Comparison of ENCODE assay signal across 11 cellular contexts in genomic region chr17:7348478-7349242, GRCh38. TPM values are rescaled to one million over a fixed set of nuclear protein-coding genes. Genes with fewer than 3 reads are reported as not detected.
DNase-seq lines count a peak whose midpoint lies in the region; ATAC-seq and TF ChIP-seq lines count a peak whose summit lies in the region.
"Had no signal": no experiment of that assay in that cellular context is flagged by ENCODE, and none has a peak within 500 bp of the region (broad histone marks: within the 10 kb centered on the region; RNA-seq: fewer than 3 reads in every experiment).

No MANE protein-coding gene starts in this region.

- H3K27me3 ChIP-seq in OCI-LY1 (ENCODE audit: insufficient read depth, low read length) (no peaks in the 10 kb centered on the region), gastroesophageal sphincter (peaks cover 6% of the 10 kb centered on the region), BE2C (no peaks in the 10 kb centered on the region)

- no peak overlapping the region for H3K9ac ChIP-seq in OCI-LY1 (ENCODE audit: low read length)

- H3K4me2 ChIP-seq in OCI-LY1 (ENCODE audit: low read length) = no peak overlapping the region

- H3K36me3 ChIP-seq in OCI-LY1 (ENCODE audit: insufficient read depth, low read length) = peaks cover 23% of the 10 kb centered on the region; the same call in 1 of the 2 replicates
- no peaks in the 10 kb centered on the region for H3K36me3 ChIP-seq in gastroesophageal sphincter
- H3K36me3 ChIP-seq in BE2C = no peaks in the 10 kb centered on the region

- TF ChIP-seq POLR2A in gastroesophageal sphincter (IDR thresholded peaks at IDR 0.05) = no peak

- H2AFZ ChIP-seq in OCI-LY1 (ENCODE audit: low read length) = no peak overlapping the region

- H3K4me3 ChIP-seq in AG10803 (ENCODE audit: low read length) = peak overlapping the region; percentile 15; the same call in 1 of the 2 replicates
- H3K4me3 ChIP-seq in OCI-LY1 (ENCODE audit: low read depth, low read length, poor library complexity, severe bottlenecking) = no peak overlapping the region
- H3K4me3 ChIP-seq in gastroesophageal sphincter = no peak overlapping the region
- H3K4me3 ChIP-seq in BE2C (ENCODE audit: low read depth, low read length) = no peak overlapping the region

- peak; percentile 82 for DNase-seq in AG10803 (ENCODE audit: low read depth)
- no peak for DNase-seq in stimulated activated CD4-positive, alpha-beta T cell treated with anti-CD3 and anti-CD28 coated beads, Interleukin-2, amount 100 ng/mL, for 24 hours
- no peak for DNase-seq in BE2C
- DNase-seq: activated CD4-positive, alpha-beta memory T cell treated with anti-CD3 and anti-CD28 coated beads for 36 hours; glutamatergic neuron; NCI-H226; Right ventricle myocardium superior; stimulated activated CD4-positive, alpha-beta T cell treated with anti-CD3 and anti-CD28 coated beads, Interleukin-4, amount 100 ng/mL, for 24 hours had no signal

- no peaks in the 10 kb centered on the region for H3K79me2 ChIP-seq in OCI-LY1 (ENCODE audit: insufficient read depth, low read length)

- WGBS in gastroesophageal sphincter (ENCODE audit: low coverage in 1 of 2), 2 donors = 57 to 87% methylated on average over 3 to 14 of the region's 19 CpGs

- H3K4me1 ChIP-seq in OCI-LY1 (ENCODE audit: insufficient read depth, low read length, severe bottlenecking) (peaks cover 33% of the 10 kb centered on the region), gastroesophageal sphincter (peaks cover 0 to 52% (median 24%) of the 10 kb centered on the region in 3 donors), BE2C (0 out of 2 replicates have a peak, but pooled peaks cover 2% of the 10 kb centered on the region)

- TF ChIP-seq CTCF in AG10803 (conservative IDR thresholded peaks at IDR 0.05; ENCODE audit: low read length) (no peak), OCI-LY1 (IDR thresholded peaks at IDR 0.05; ENCODE audit: low read length) (no peak), gastroesophageal sphincter (IDR thresholded peaks at IDR 0.05) (no peak), BE2C (IDR thresholded peaks at IDR 0.05; ENCODE audit: low read depth, low read length) (no peak)

- ATAC-seq in gastroesophageal sphincter (no peak), HG02884 (IDR thresholded peaks at IDR 0.05; ENCODE audit: unreplicated experiment) (no peak)

- TF ChIP-seq EP300 in gastroesophageal sphincter (IDR thresholded peaks at IDR 0.05) = no peak

- H3K27ac ChIP-seq in OCI-LY1 (ENCODE audit: low read depth, low read length, poor library complexity, severe bottlenecking) = peak overlapping the region; percentile 33
- peak overlapping the region in 3 of 4 donors; percentile 36 to 100 (median 99) for H3K27ac ChIP-seq in gastroesophageal sphincter

- no peaks in the 10 kb centered on the region for H3K9me3 ChIP-seq in OCI-LY1 (ENCODE audit: low read length)
- no peaks in the 10 kb centered on the region for H3K9me3 ChIP-seq in gastroesophageal sphincter
- no peaks in the 10 kb centered on the region for H3K9me3 ChIP-seq in BE2C

- peaks cover 5% of the 10 kb centered on the region; the same call in 1 of the 2 replicates for H3F3A ChIP-seq in OCI-LY1 (ENCODE audit: insufficient read depth, low read length)

- no peaks in the 10 kb centered on the region for H4K20me1 ChIP-seq in OCI-LY1 (ENCODE audit: insufficient read depth, low read length)

- H3K9me2 ChIP-seq in OCI-LY1 (ENCODE audit: low read depth, low read length) = no peaks in the 10 kb centered on the region

RNA-seq across cellular contexts. Expression of gene KCTD11, which starts 3.3 kb away (rescaled TPM):
- 10 to 100 TPM in 2 of 4 donors, 1 to 10 TPM in 2; 8.8 to 16.9 (median 10.3) TPM for total RNA-seq in gastroesophageal sphincter
- polyA plus RNA-seq in BE2C (2012; ENCODE audit: insufficient read depth, insufficient read length, low read depth) = 1.7 TPM

RNA-seq across cellular contexts. Expression of gene TMEM95, which starts 6.3 kb away (rescaled TPM):
- not detected for total RNA-seq in gastroesophageal sphincter
- polyA plus RNA-seq in BE2C (2012; ENCODE audit: insufficient read depth, insufficient read length, low read depth) = not detected
- total RNA-seq: activated CD4-positive, alpha-beta memory T cell treated with anti-CD3 and anti-CD28 coated beads for 36 hours; Right ventricle myocardium superior had no signal

RNA-seq across cellular contexts. Expression of gene ACAP1, which starts 12.3 kb away (rescaled TPM):
- total RNA-seq in gastroesophageal sphincter = 1 to 10 TPM; 2.0 to 4.6 (median 3.5) TPM
- polyA plus RNA-seq in BE2C (2012; ENCODE audit: insufficient read depth, insufficient read length, low read depth) = 2.2 TPM

RNA-seq across cellular contexts. Expression of gene NEURL4, which starts 19.5 kb away (rescaled TPM):
- total RNA-seq in gastroesophageal sphincter = 10 to 100 TPM; 12.0 to 30.4 (median 14.9) TPM
- 55.3 TPM for polyA plus RNA-seq in BE2C (2012; ENCODE audit: insufficient read depth, insufficient read length, low read depth)

RNA-seq across cellular contexts. Expression of gene TNK1, which starts 32.2 kb away (rescaled TPM):
- total RNA-seq in gastroesophageal sphincter = 1 to 10 TPM; 2.0 to 4.4 (median 3.5) TPM
- 0.45 TPM for polyA plus RNA-seq in BE2C (2012; ENCODE audit: insufficient read depth, insufficient read length, low read depth)
